In the genomic region with DNA sequence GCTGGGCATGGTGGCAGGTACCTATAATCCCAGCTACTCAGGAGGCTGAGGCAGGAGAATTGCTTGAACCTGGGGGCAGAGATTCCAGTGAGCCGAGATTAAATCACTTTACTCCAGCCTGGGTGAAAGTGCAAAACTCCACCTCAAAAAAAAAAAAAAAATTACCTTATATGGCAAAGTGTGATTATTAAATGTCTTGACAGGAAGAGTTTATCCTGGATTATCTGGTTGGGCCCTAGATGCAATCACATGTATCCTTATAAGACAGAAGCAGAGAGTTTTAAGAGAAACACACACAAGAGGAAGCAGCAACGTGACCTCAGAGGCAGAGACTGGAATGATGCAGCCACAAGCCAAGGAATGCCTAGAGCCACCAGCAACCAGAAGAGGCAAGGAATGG, we compare ENCODE assay signal across 17 cellular contexts. TPM values are rescaled to one million over a fixed set of nuclear protein-coding genes. Genes with fewer than 3 reads are reported as not detected.
A peak's percentile ranks its signal among the peaks of the same experiment; 100 is the strongest.
DNase-seq lines count a peak whose midpoint lies in the region; ATAC-seq and TF ChIP-seq lines count a peak whose summit lies in the region.
"Had no signal": no experiment of that assay in that cellular context is flagged by ENCODE, and none has a peak within 500 bp of the region (broad histone marks: within the 10 kb centered on the region; RNA-seq: fewer than 3 reads in every experiment).

No MANE protein-coding gene starts in this region.

- in situ Hi-C loops in GM13977 (cut with MboI; ENCODE audit: low pct_unique_long_range_greater_than_20kb, low sequenced_read_pairs, unreplicated experiment) = no loop called here

- TF ChIP-seq CTCF in GM13977 (IDR thresholded peaks at IDR 0.05; ENCODE audit: extremely low read depth, insufficient read depth, missing control alignments) = no peak

- H3K4me1 Mint-ChIP-seq in T-helper 1 cell treated with Interleukin-12 subunit alpha and Interleukin-12 subunit beta and Interleukin-4 antibody, amounts not matched to agents 30 μg/mL and 1 μg/mL, for 36 hours (ENCODE audit: low read depth) = peaks cover 54% of the 10 kb centered on the region
- H3K4me1 Mint-ChIP-seq in activated naive CD8-positive, alpha-beta T cell treated with anti-CD3 and anti-CD28 coated beads for 36 hours = peaks cover 38% of the 10 kb centered on the region
- H3K4me1 Mint-ChIP-seq in natural killer cell treated with Interleukin-12 subunit alpha and Interleukin-12 subunit beta and Interleukin-15 and Interleukin-18, amount 100 ng/mL, for 72 hours (ENCODE audit: low read depth in 2 of 2) = peaks cover 55 to 64% of the 10 kb centered on the region in 2 donors

- H3K27me3 Mint-ChIP-seq in T-helper 1 cell treated with Interleukin-12 subunit alpha and Interleukin-12 subunit beta and Interleukin-4 antibody, amounts not matched to agents 30 μg/mL and 1 μg/mL, for 36 hours (ENCODE audit: low read depth) = no peaks in the 10 kb centered on the region
- H3K27me3 Mint-ChIP-seq in activated naive CD8-positive, alpha-beta T cell treated with anti-CD3 and anti-CD28 coated beads for 36 hours = no peaks in the 10 kb centered on the region
- no peaks in the 10 kb centered on the region for H3K27me3 Mint-ChIP-seq in natural killer cell treated with Interleukin-12 subunit alpha and Interleukin-12 subunit beta and Interleukin-15 and Interleukin-18, amount 100 ng/mL, for 72 hours

- H3K27ac Mint-ChIP-seq in T-helper 1 cell treated with Interleukin-12 subunit alpha and Interleukin-12 subunit beta and Interleukin-4 antibody, amounts not matched to agents 30 μg/mL and 1 μg/mL, for 36 hours = peak overlapping the region; percentile 89
- H3K27ac Mint-ChIP-seq in activated naive CD8-positive, alpha-beta T cell treated with anti-CD3 and anti-CD28 coated beads for 36 hours = peak overlapping the region; percentile 46
- H3K27ac Mint-ChIP-seq in natural killer cell treated with Interleukin-12 subunit alpha and Interleukin-12 subunit beta and Interleukin-15 and Interleukin-18, amount 100 ng/mL, for 72 hours = peak overlapping the region; percentile 76 to 90

- peaks cover 11% of the 10 kb centered on the region for H3K9me3 Mint-ChIP-seq in T-helper 1 cell treated with Interleukin-12 subunit alpha and Interleukin-12 subunit beta and Interleukin-4 antibody, amounts not matched to agents 30 μg/mL and 1 μg/mL, for 36 hours
- H3K9me3 Mint-ChIP-seq in activated naive CD8-positive, alpha-beta T cell treated with anti-CD3 and anti-CD28 coated beads for 36 hours = peaks cover 1% of the 10 kb centered on the region
- no peaks in the 10 kb centered on the region for H3K9me3 Mint-ChIP-seq in natural killer cell treated with Interleukin-12 subunit alpha and Interleukin-12 subunit beta and Interleukin-15 and Interleukin-18, amount 100 ng/mL, for 72 hours

- H3K36me3 Mint-ChIP-seq in T-helper 1 cell treated with Interleukin-12 subunit alpha and Interleukin-12 subunit beta and Interleukin-4 antibody, amounts not matched to agents 30 μg/mL and 1 μg/mL, for 36 hours (ENCODE audit: low read depth) = peaks cover 51% of the 10 kb centered on the region
- H3K36me3 Mint-ChIP-seq in activated naive CD8-positive, alpha-beta T cell treated with anti-CD3 and anti-CD28 coated beads for 36 hours = peaks cover 18% of the 10 kb centered on the region
- peaks cover 6% of the 10 kb centered on the region for H3K36me3 Mint-ChIP-seq in natural killer cell treated with Interleukin-12 subunit alpha and Interleukin-12 subunit beta and Interleukin-15 and Interleukin-18, amount 100 ng/mL, for 72 hours

- no peak for ATAC-seq in natural killer cell treated with Interleukin-12 subunit alpha and Interleukin-12 subunit beta and Interleukin-15 and Interleukin-18, amount 100 ng/mL, for 72 hours
- no peak for ATAC-seq in GM19452 (IDR thresholded peaks at IDR 0.05; ENCODE audit: unreplicated experiment)
- no peak for ATAC-seq in GM18498 (IDR thresholded peaks at IDR 0.05; ENCODE audit: unreplicated experiment)
- ATAC-seq: upper lobe of right lung had no signal

- no peak overlapping the region for H3K4me3 Mint-ChIP-seq in T-helper 1 cell treated with Interleukin-12 subunit alpha and Interleukin-12 subunit beta and Interleukin-4 antibody, amounts not matched to agents 30 μg/mL and 1 μg/mL, for 36 hours
- H3K4me3 Mint-ChIP-seq in activated naive CD8-positive, alpha-beta T cell treated with anti-CD3 and anti-CD28 coated beads for 36 hours = no peak overlapping the region
- H3K4me3 Mint-ChIP-seq in natural killer cell treated with Interleukin-12 subunit alpha and Interleukin-12 subunit beta and Interleukin-15 and Interleukin-18, amount 100 ng/mL, for 72 hours = peak overlapping the region; percentile 72

- no peak for DNase-seq in T-helper 1 cell
- DNase-seq in MV-4-11 (lab: John Stamatoyannopoulos, UW) = peak; percentile 6
- DNase-seq in activated naive CD8-positive, alpha-beta T cell treated with anti-CD3 and anti-CD28 coated beads for 36 hours = no peak
- no peak for DNase-seq in natural killer cell treated with Interleukin-12 subunit alpha and Interleukin-12 subunit beta and Interleukin-15 and Interleukin-18, amount 100 ng/mL, for 72 hours (ENCODE audit: low spot score)
- DNase-seq in GM13977 (ENCODE audit: low spot score) = no peak
- DNase-seq: activated CD4-positive, alpha-beta T cell treated with anti-CD3 and anti-CD28 coated beads for 1 hour; activated effector memory CD4-positive, alpha-beta T cell treated with Interleukin-2 at 50 U/mL for 16 hours; foreskin fibroblast; GM23248; NCI-H2171 treated with DMSO at 0.1 percent for 48 hours; NCI-H774; occipital lobe; Peyer's patch; upper lobe of right lung had no signal

RNA-seq across cellular contexts. Expression of a gene that starts 11.0 kb away (rescaled TPM):
- total RNA-seq in activated naive CD8-positive, alpha-beta T cell treated with anti-CD3 and anti-CD28 coated beads for 36 hours = 10 to 100 TPM; 25.6 to 27.0 TPM
- total RNA-seq in natural killer cell treated with Interleukin-12 subunit alpha and Interleukin-12 subunit beta and Interleukin-15 and Interleukin-18, amount 100 ng/mL, for 72 hours = 10 to 100 TPM; 31.9 to 42.7 TPM

RNA-seq across cellular contexts. Expression of a gene that starts 58.1 kb away (rescaled TPM):
- 1 to 10 TPM; 8.8 to 9.2 TPM for total RNA-seq in activated naive CD8-positive, alpha-beta T cell treated with anti-CD3 and anti-CD28 coated beads for 36 hours
- total RNA-seq in natural killer cell treated with Interleukin-12 subunit alpha and Interleukin-12 subunit beta and Interleukin-15 and Interleukin-18, amount 100 ng/mL, for 72 hours = 1 to 10 TPM; 2.4 to 3.4 TPM
